ENCODE assay signal across 9 cellular contexts in genomic region chr14:55354500-55354899, GRCh38. TPM values are rescaled to one million over a fixed set of nuclear protein-coding genes. Genes with fewer than 3 reads are reported as not detected.
DNase-seq lines count a peak whose midpoint lies in the region; ATAC-seq and TF ChIP-seq lines count a peak whose summit lies in the region.
"Had no signal": no experiment of that assay in that cellular context is flagged by ENCODE, and none has a peak within 500 bp of the region (broad histone marks: within the 10 kb centered on the region; RNA-seq: fewer than 3 reads in every experiment).

No MANE protein-coding gene starts in this region.

- no peaks in the 10 kb centered on the region for H3K9me3 Mint-ChIP-seq in activated T-cell treated with anti-CD3 and anti-CD28 coated beads, Interleukin-2, amount 50 U/mL, for 24 hours
- H3K9me3 Mint-ChIP-seq in nephron progenitor cell, result no peaks in the 10 kb centered on the region

- TF ChIP-seq CTCF in fibroblast of mammary gland (conservative IDR thresholded peaks at IDR 0.05; ENCODE audit: control insufficient read depth, insufficient read depth, low read depth, low read length) (peak; percentile 71), nephron progenitor cell (IDR thresholded peaks at IDR 0.05) (peak; percentile 47)

- H3K27ac Mint-ChIP-seq in activated T-cell treated with anti-CD3 and anti-CD28 coated beads, Interleukin-2, amount 50 U/mL, for 24 hours, result peak overlapping the region; percentile 88
- H3K27ac Mint-ChIP-seq in nephron progenitor cell, result no peak overlapping the region

- H3K4me1 Mint-ChIP-seq in activated T-cell treated with anti-CD3 and anti-CD28 coated beads, Interleukin-2, amount 50 U/mL, for 24 hours (ENCODE audit: low read depth), result peaks cover 33% of the 10 kb centered on the region
- peaks cover 5% of the 10 kb centered on the region for H3K4me1 Mint-ChIP-seq in nephron progenitor cell

- no peak overlapping the region for H3K4me3 ChIP-seq in fibroblast of mammary gland (ENCODE audit: control insufficient read depth, low read depth, low read length)
- H3K4me3 ChIP-seq: BLaER1 treated with 17β-estradiol and CSF1 and Interleukin-3, amounts not matched to agents 10 nM and 100 nM had no signal

- H3K36me3 Mint-ChIP-seq in activated T-cell treated with anti-CD3 and anti-CD28 coated beads, Interleukin-2, amount 50 U/mL, for 24 hours (ENCODE audit: low read depth), result peaks cover 40% of the 10 kb centered on the region
- H3K36me3 Mint-ChIP-seq in nephron progenitor cell (ENCODE audit: low read depth), result peaks cover 6% of the 10 kb centered on the region

- DNase-seq in SIG-M5 treated with dmso at 0.1 percent for 504 hours (lab: John Stamatoyannopoulos, UW; ENCODE audit: unreplicated experiment), result peak; percentile 56
- no peak for DNase-seq in SIG-M5 (lab: John Stamatoyannopoulos, UW)
- peak; percentile 81 for DNase-seq in NCI-H82 (lab: John Stamatoyannopoulos, UW)
- peak; percentile 62 for DNase-seq in activated T-cell treated with anti-CD3 and anti-CD28 coated beads, Interleukin-2, amount 50 U/mL, for 24 hours
- peak; percentile 59 for DNase-seq in fibroblast of mammary gland (ENCODE audit: low read depth)
- peak; percentile 31 for DNase-seq in nephron progenitor cell
- peak; percentile 65 for DNase-seq in ureter (ENCODE audit: low spot score)

- peak; percentile 57 for ATAC-seq in HG03460 (IDR thresholded peaks at IDR 0.05; ENCODE audit: unreplicated experiment)

- H3K27me3 Mint-ChIP-seq in activated T-cell treated with anti-CD3 and anti-CD28 coated beads, Interleukin-2, amount 50 U/mL, for 24 hours, result no peaks in the 10 kb centered on the region
- H3K27me3 Mint-ChIP-seq in nephron progenitor cell (ENCODE audit: low read depth, poor library complexity), result no peaks in the 10 kb centered on the region

- H3K4me3 Mint-ChIP-seq in activated T-cell treated with anti-CD3 and anti-CD28 coated beads, Interleukin-2, amount 50 U/mL, for 24 hours, result no peak overlapping the region
- no peak overlapping the region for H3K4me3 Mint-ChIP-seq in nephron progenitor cell

RNA-seq across cellular contexts. Expression of gene ATG14, which starts 57.1 kb away (rescaled TPM):
- total RNA-seq in ureter, result 12.2 TPM
